Comparison of ENCODE assay signal across 25 cellular contexts in genomic region chr1:248521856-248522255, GRCh38. TPM values are rescaled to one million over a fixed set of nuclear protein-coding genes. Genes with fewer than 3 reads are reported as not detected.
A peak's percentile ranks its signal among the peaks of the same experiment; 100 is the strongest.
DNase-seq lines count a peak whose midpoint lies in the region; ATAC-seq, FAIRE-seq and TF ChIP-seq lines count a peak whose summit lies in the region.
"Had no signal": no experiment of that assay in that cellular context is flagged by ENCODE, and none has a peak within 500 bp of the region (broad histone marks: within the 10 kb centered on the region; RNA-seq: fewer than 3 reads in every experiment).

No MANE protein-coding gene starts in this region.

- peaks cover 25% of the 10 kb centered on the region for H3K9me3 Mint-ChIP-seq in osteocyte (ENCODE audit: unreplicated experiment)

- H3K27me3 Mint-ChIP-seq in osteocyte (ENCODE audit: unreplicated experiment), result no peaks in the 10 kb centered on the region

- H3K4me2 ChIP-seq in GM12878 (ENCODE audit: control insufficient read depth, insufficient read depth), result no peak overlapping the region
- H3K4me2 ChIP-seq: A549; BLaER1 treated with 17β-estradiol and CSF1 and Interleukin-3, amounts not matched to agents 10 nM and 100 nM had no signal

- in situ Hi-C loops in GM12878 (cut with MboI), result no loop called here

- no peak for TF ChIP-seq RAD21 in GM12878 (IDR thresholded peaks at IDR 0.05; ENCODE audit: insufficient read depth, low read depth, low read length)

- no peak for FAIRE-seq in GM12878 (lab: Jason Lieb, UNC)
- FAIRE-seq: A549, GM12892, H1 had no signal

- H3K9ac ChIP-seq in GM12878 (ENCODE audit: control insufficient read depth, insufficient read depth, low read length), result no peak overlapping the region
- H3K9ac ChIP-seq: BLaER1 treated with 17β-estradiol and CSF1 and Interleukin-3, amounts not matched to agents 10 nM and 100 nM; GM23248 had no signal

- no peaks in the 10 kb centered on the region for H3K27me3 ChIP-seq in GM12878 (replicated peaks in 1 of 2; ENCODE audit: control insufficient read depth in 2 of 2, insufficient read depth in 2 of 2, low read length in 1 of 2)
- H3K27me3 ChIP-seq: BE2C; BLaER1 treated with 17β-estradiol and CSF1 and Interleukin-3, amounts not matched to agents 10 nM and 100 nM had no signal

- RAD21 ChIA-PET in GM12878 (lab: Charles Lee; ENCODE audit: unreplicated experiment), result no interaction called here

- BruUV-seq in GM12878 (replicated peaks; lab: Mats Ljungman, UMichigan), result no TSS peak

- SMC1A ChIA-PET in GM12878 (lab: Charles Lee; ENCODE audit: uncharacterized antibody, unreplicated experiment), result no interaction called here

- CTCF ChIA-PET in GM12878 (lab: Yijun Ruan, JAX), result no interaction called here

- no peak overlapping the region for H3K27ac ChIP-seq in GM12878 (ENCODE audit: control insufficient read depth, insufficient read depth)
- H3K27ac ChIP-seq: A549; BLaER1 treated with 17β-estradiol and CSF1 and Interleukin-3, amounts not matched to agents 10 nM and 100 nM; GM23248 had no signal

- H3K4me1 ChIP-seq in GM12878 (ENCODE audit: control insufficient read depth, insufficient read depth, low read length), result no peaks in the 10 kb centered on the region
- H3K4me1 ChIP-seq: A549; BE2C; BLaER1 treated with 17β-estradiol and CSF1 and Interleukin-3, amounts not matched to agents 10 nM and 100 nM had no signal

- H3K79me2 ChIP-seq in GM12878 (ENCODE audit: control insufficient read depth, insufficient read depth, low read length), result no peaks in the 10 kb centered on the region

- no peak overlapping the region for H3K4me3 Mint-ChIP-seq in osteocyte (ENCODE audit: unreplicated experiment)
- H3K4me3 Mint-ChIP-seq: CD4-positive, alpha-beta memory T cell had no signal

- no peaks in the 10 kb centered on the region for H3K4me1 Mint-ChIP-seq in osteocyte (ENCODE audit: unreplicated experiment)
- H3K4me1 Mint-ChIP-seq: CD4-positive, alpha-beta memory T cell had no signal

- H3K9me3 ChIP-seq in GM12878 (replicated peaks; ENCODE audit: control insufficient read depth, insufficient read depth, low read length), result peaks cover 10% of the 10 kb centered on the region; the same call in 2 of the 3 replicates
- H3K9me3 ChIP-seq: BE2C had no signal

- no peaks in the 10 kb centered on the region for H4K20me1 ChIP-seq in GM12878 (ENCODE audit: control insufficient read depth, insufficient read depth)
- H4K20me1 ChIP-seq: BLaER1 treated with 17β-estradiol and CSF1 and Interleukin-3, amounts not matched to agents 10 nM and 100 nM had no signal

- 92% methylated on average over 12 of the region's 12 CpGs for WGBS in GM12878 (ENCODE audit: insufficient coverage, insufficient replicate concordance, low lambda C conversion rate, missing lambda C conversion rate)

- DNase-seq in GM12878 (ENCODE audit: low read depth, low spot score) (no peak), dedifferentiated amniotic fluid mesenchymal stem cell (ENCODE audit: extremely low spot score) (peak; percentile 2), osteocyte (ENCODE audit: extremely low spot score, unreplicated experiment) (peak; percentile 70), cortex of kidney (lab: John Stamatoyannopoulos, UW) (no peak), NCI-H748 treated with DMSO at 0.1 percent for 48 hours (lab: John Stamatoyannopoulos, UW) (no peak)
- DNase-seq: 8988T; ACHN; AML-193; BE2C; Calu3; CD4-positive, alpha-beta memory T cell; COR-L47; DMS53; DMS79 treated with DMSO at 0.1 percent for 48 hours; GF-D8; GM23248; H7; HCEC 1CT had no signal

- H2AFZ ChIP-seq in GM12878 (ENCODE audit: control insufficient read depth, low read depth, low read length), result no peak overlapping the region
- H2AFZ ChIP-seq: GM23248 had no signal

- H3K4me3 ChIP-seq in GM12878, result no peak overlapping the region
- H3K4me3 ChIP-seq: A549; BLaER1 treated with 17β-estradiol and CSF1 and Interleukin-3, amounts not matched to agents 10 nM and 100 nM; GM23248 had no signal

- POLR2A ChIA-PET in GM12878 (lab: Charles Lee), result no interaction called here

- intact Hi-C loops in GM12878 (cut with micrococcal nuclease; ENCODE audit: unreplicated experiment), result no loop called here

- ATAC-seq in GM12878 (no peak; the same call in 2 of the 3 replicates), GM21367 (IDR thresholded peaks at IDR 0.05; ENCODE audit: unreplicated experiment) (no peak)
- ATAC-seq: A549 had no signal

- peaks cover 4 to 7% of the 10 kb centered on the region in 2 experiments; a peak in 3 of 4 replicates for H3K36me3 ChIP-seq in GM12878 (ENCODE audit: control insufficient read depth in 2 of 2, insufficient read depth in 2 of 2, low read length in 1 of 2)
- H3K36me3 ChIP-seq: BE2C; BLaER1 treated with 17β-estradiol and CSF1 and Interleukin-3, amounts not matched to agents 10 nM and 100 nM had no signal

- TF ChIP-seq CTCF in GM12878 (IDR thresholded peaks at IDR 0.05 in 2 of 3, conservative IDR thresholded peaks at IDR 0.05 in 1 of 3; ENCODE audit: control insufficient read depth in 2 of 3, extremely low read depth in 1 of 3, insufficient read depth in 1 of 3, low read depth in 3 of 3, low read length in 3 of 3) (no peak), osteocyte (IDR thresholded peaks at IDR 0.05) (no peak)

- no peak for TF ChIP-seq EP300 in GM12878 (IDR thresholded peaks at IDR 0.05; ENCODE audit: borderline replicate concordance in 1 of 2, control insufficient read depth in 1 of 2, low read depth in 2 of 2, low read length in 2 of 2)

- TF ChIP-seq POLR2A in GM12878 (IDR thresholded peaks at IDR 0.05; ENCODE audit: low read depth, low read length), result no peak

- H3K27ac Mint-ChIP-seq in osteocyte (ENCODE audit: unreplicated experiment), result no peak overlapping the region
- H3K27ac Mint-ChIP-seq: CD4-positive, alpha-beta memory T cell had no signal

- no peaks in the 10 kb centered on the region for H3K36me3 Mint-ChIP-seq in osteocyte (ENCODE audit: unreplicated experiment)

RNA-seq across cellular contexts. Expression of gene OR2G6, which starts 14.0 kb away (rescaled TPM):
- total RNA-seq in GM12878 (2013; cell fraction: nucleolus; rRNA removed), result 74.9 and 84.5 TPM in 2 replicates
- total RNA-seq in GM12878 (2014; rRNA removed), result 1.4 and 2.2 TPM in 2 replicates
- total RNA-seq in GM12878 (2014; rRNA removed; fragmentation: Illumina TruSeq; extraction: Trizol), result 1.8 and 2.4 TPM in 2 replicates
- 0.77 and 1.1 TPM in 2 replicates for total RNA-seq in GM12878 (2021)
- polyA plus RNA-seq in GM12878 (2011; ENCODE audit: low read depth), result 0.34 TPM
- 1.9 and 2.6 TPM in 2 replicates for polyA plus RNA-seq in GM12878 (2011; rRNA removed)
- polyA plus RNA-seq in GM12878 (2011; cell fraction: cytosol; rRNA removed), result 1.3 and 1.5 TPM in 2 replicates
- polyA plus RNA-seq in GM12878 (2011; cell fraction: nucleus; rRNA removed), result 14.2 and 17.4 TPM in 2 replicates
- 0.17 and 0.43 TPM in 2 replicates for polyA plus RNA-seq in GM12878 (2012)
- polyA plus RNA-seq in GM12878 (2014; fragmentation: Illumina TruSeq; extraction: Trizol), result 0.41 and 0.44 TPM in 2 replicates
- polyA plus RNA-seq in GM12878 (2014; fragmentation: Nextera tagmentation; extraction: Ambion mirVana), result under 1 TPM; 0.27 to 0.50 TPM
- polyA plus RNA-seq in GM12878 (2014; rRNA removed), result 0.27 and 0.69 TPM in 2 replicates
- polyA plus RNA-seq in GM12878 (2016; fragmentation: Nextera tagmentation; extraction: Ambion mirVana), result under 1 TPM; 0.21 to 0.74 TPM
- 43.9 and 77.0 TPM in 2 replicates for polyA minus RNA-seq in GM12878 (2011; rRNA and poly(A)+ RNA removed)
- polyA minus RNA-seq in GM12878 (2011; cell fraction: cytosol; rRNA and poly(A)+ RNA removed), result 0.67 and 0.83 TPM in 2 replicates
- polyA minus RNA-seq in GM12878 (2011; cell fraction: nucleus; rRNA and poly(A)+ RNA removed), result 25.8 and 71.7 TPM in 2 replicates
- total RNA-seq in osteocyte, result not detected in 2 replicates
- total RNA-seq: Calu3; CD4-positive, alpha-beta memory T cell; Daoy; G401; GM23248; H1; H7 had no signal
- polyA plus RNA-seq: A549; CD4-positive, alpha-beta memory T cell; GM23248; H1 had no signal

RNA-seq across cellular contexts. Expression of gene OR2T5, which starts 33.5 kb away (rescaled TPM):
- total RNA-seq in GM12878 (2013; cell fraction: nucleolus; rRNA removed), result 57.1 and 57.7 TPM in 2 replicates
- 0.33 and 1.5 TPM in 2 replicates for total RNA-seq in GM12878 (2014; rRNA removed)
- 1.2 and 1.4 TPM in 2 replicates for total RNA-seq in GM12878 (2014; rRNA removed; fragmentation: Illumina TruSeq; extraction: Trizol)
- total RNA-seq in GM12878 (2021), result 0.59 and 0.88 TPM in 2 replicates
- not detected for polyA plus RNA-seq in GM12878 (2011; ENCODE audit: low read depth)
- 0.81 and 1.4 TPM in 2 replicates for polyA plus RNA-seq in GM12878 (2011; rRNA removed)
- polyA plus RNA-seq in GM12878 (2011; cell fraction: cytosol; rRNA removed), result 0.36 and 0.45 TPM in 2 replicates
- 3.8 and 3.9 TPM in 2 replicates for polyA plus RNA-seq in GM12878 (2011; cell fraction: nucleus; rRNA removed)
- polyA plus RNA-seq in GM12878 (2012), result 0.12 and 0.17 TPM in 2 replicates
- 0.07 and 0.63 TPM in 2 replicates for polyA plus RNA-seq in GM12878 (2014; fragmentation: Illumina TruSeq; extraction: Trizol)
- polyA plus RNA-seq in GM12878 (2014; fragmentation: Nextera tagmentation; extraction: Ambion mirVana), result under 1 TPM; 0.08 to 0.31 TPM
- 0.88 TPM in 1 of 2 replicates, not detected in the other for polyA plus RNA-seq in GM12878 (2014; rRNA removed)
- polyA plus RNA-seq in GM12878 (2016; fragmentation: Nextera tagmentation; extraction: Ambion mirVana), result under 1 TPM in 1 of 2 experiments, not detected in 1; 0.16 TPM
- polyA minus RNA-seq in GM12878 (2011; rRNA and poly(A)+ RNA removed), result 19.0 and 26.9 TPM in 2 replicates
- polyA minus RNA-seq in GM12878 (2011; cell fraction: cytosol; rRNA and poly(A)+ RNA removed), result 1.0 TPM in 1 of 2 replicates, not detected in the other
- polyA minus RNA-seq in GM12878 (2011; cell fraction: nucleus; rRNA and poly(A)+ RNA removed), result 94.4 and 137 TPM in 2 replicates
- total RNA-seq in osteocyte, result not detected in 2 replicates
- total RNA-seq: Calu3; CD4-positive, alpha-beta memory T cell; Daoy; G401; GM23248; H1; H7 had no signal
- polyA plus RNA-seq: A549; CD4-positive, alpha-beta memory T cell; GM23248; H1 had no signal

RNA-seq across cellular contexts. Expression of gene OR2T29, which starts 40.7 kb away (rescaled TPM):
- 238 and 279 TPM in 2 replicates for total RNA-seq in GM12878 (2013; cell fraction: nucleolus; rRNA removed)
- total RNA-seq in GM12878 (2014; rRNA removed) (3.5 and 9.4 TPM in 2 replicates), GM12878 (2014; rRNA removed; fragmentation: Illumina TruSeq; extraction: Trizol) (4.2 and 5.4 TPM in 2 replicates), GM12878 (2021) (3.4 and 4.6 TPM in 2 replicates), osteocyte (not detected in 2 replicates)
- polyA plus RNA-seq in GM12878 (2011; ENCODE audit: low read depth), result 2.1 TPM
- polyA plus RNA-seq in GM12878 (2011; rRNA removed) (5.8 and 10.2 TPM in 2 replicates), GM12878 (2014; fragmentation: Illumina TruSeq; extraction: Trizol) (0.49 and 1.5 TPM in 2 replicates), GM12878 (2014; fragmentation: Nextera tagmentation; extraction: Ambion mirVana) (1 to 10 TPM in 1 of 2 experiments, under 1 TPM in 1; 0.49 to 1.3 TPM), GM12878 (2014; rRNA removed) (0.22 and 1.0 TPM in 2 replicates), GM12878 (2016; fragmentation: Nextera tagmentation; extraction: Ambion mirVana) (1 to 10 TPM; 1.2 to 1.3 TPM)
- polyA plus RNA-seq in GM12878 (2011; cell fraction: cytosol; rRNA removed), result 9.1 and 9.2 TPM in 2 replicates
- polyA plus RNA-seq in GM12878 (2011; cell fraction: nucleus; rRNA removed), result 49.2 and 57.4 TPM in 2 replicates
- polyA plus RNA-seq in GM12878 (2012), result 0.86 and 1.8 TPM in 2 replicates
- 405 and 569 TPM in 2 replicates for polyA minus RNA-seq in GM12878 (2011; rRNA and poly(A)+ RNA removed)
- polyA minus RNA-seq in GM12878 (2011; cell fraction: cytosol; rRNA and poly(A)+ RNA removed), result 6.9 and 8.1 TPM in 2 replicates
- 356 and 647 TPM in 2 replicates for polyA minus RNA-seq in GM12878 (2011; cell fraction: nucleus; rRNA and poly(A)+ RNA removed)
- total RNA-seq: Calu3; CD4-positive, alpha-beta memory T cell; Daoy; G401; GM23248; H1; H7 had no signal
- polyA plus RNA-seq: A549; CD4-positive, alpha-beta memory T cell; GM23248; H1 had no signal

RNA-seq across cellular contexts. Expression of gene OR2T3, which starts 48.7 kb away (rescaled TPM):
- total RNA-seq in GM12878 (2013; cell fraction: nucleolus; rRNA removed), result 260 and 290 TPM in 2 replicates
- total RNA-seq in GM12878 (2014; rRNA removed), result 6.1 and 7.5 TPM in 2 replicates
- 8.5 and 10.1 TPM in 2 replicates for total RNA-seq in GM12878 (2014; rRNA removed; fragmentation: Illumina TruSeq; extraction: Trizol)
- 9.2 and 11.2 TPM in 2 replicates for total RNA-seq in GM12878 (2021)
- polyA plus RNA-seq in GM12878 (2011; ENCODE audit: low read depth), result 6.3 TPM
- 11.0 and 23.3 TPM in 2 replicates for polyA plus RNA-seq in GM12878 (2011; rRNA removed)
- 39.1 and 40.5 TPM in 2 replicates for polyA plus RNA-seq in GM12878 (2011; cell fraction: cytosol; rRNA removed)
- polyA plus RNA-seq in GM12878 (2011; cell fraction: nucleus; rRNA removed), result 85.5 and 89.6 TPM in 2 replicates
- polyA plus RNA-seq in GM12878 (2012), result 1.6 and 5.9 TPM in 2 replicates
- polyA plus RNA-seq in GM12878 (2014; fragmentation: Illumina TruSeq; extraction: Trizol), result 6.4 and 8.3 TPM in 2 replicates
- 1 to 10 TPM; 2.0 to 2.3 TPM for polyA plus RNA-seq in GM12878 (2014; fragmentation: Nextera tagmentation; extraction: Ambion mirVana)
- 5.4 and 9.2 TPM in 2 replicates for polyA plus RNA-seq in GM12878 (2014; rRNA removed)
- 1 to 10 TPM; 4.1 to 4.5 TPM for polyA plus RNA-seq in GM12878 (2016; fragmentation: Nextera tagmentation; extraction: Ambion mirVana)
- polyA minus RNA-seq in GM12878 (2011; rRNA and poly(A)+ RNA removed), result 388 and 567 TPM in 2 replicates
- 19.0 and 19.1 TPM in 2 replicates for polyA minus RNA-seq in GM12878 (2011; cell fraction: cytosol; rRNA and poly(A)+ RNA removed)
- polyA minus RNA-seq in GM12878 (2011; cell fraction: nucleus; rRNA and poly(A)+ RNA removed), result 627 and 1,194 TPM in 2 replicates
- total RNA-seq in osteocyte, result not detected in 2 replicates
- total RNA-seq: Calu3; CD4-positive, alpha-beta memory T cell; Daoy; G401; GM23248; H1; H7 had no signal
- polyA plus RNA-seq: A549; CD4-positive, alpha-beta memory T cell; GM23248; H1 had no signal

RNA-seq across cellular contexts. Expression of gene OR2T34, which starts 52.7 kb away (rescaled TPM):
- total RNA-seq in GM12878 (2013; cell fraction: nucleolus; rRNA removed), result 20.9 and 21.5 TPM in 2 replicates
- 0.56 and 1.0 TPM in 2 replicates for total RNA-seq in GM12878 (2014; rRNA removed)
- total RNA-seq in GM12878 (2014; rRNA removed; fragmentation: Illumina TruSeq; extraction: Trizol), result 0.36 and 0.60 TPM in 2 replicates
- 0.64 and 1.0 TPM in 2 replicates for total RNA-seq in GM12878 (2021)
- 0.93 TPM for polyA plus RNA-seq in GM12878 (2011; ENCODE audit: low read depth)
- polyA plus RNA-seq in GM12878 (2011; rRNA removed), result 1.5 and 2.7 TPM in 2 replicates
- polyA plus RNA-seq in GM12878 (2011; cell fraction: cytosol; rRNA removed), result 4.2 and 4.9 TPM in 2 replicates
- 11.3 and 11.7 TPM in 2 replicates for polyA plus RNA-seq in GM12878 (2011; cell fraction: nucleus; rRNA removed)
- polyA plus RNA-seq in GM12878 (2012), result 0.14 and 0.61 TPM in 2 replicates
- 0.40 and 1.9 TPM in 2 replicates for polyA plus RNA-seq in GM12878 (2014; fragmentation: Illumina TruSeq; extraction: Trizol)
- polyA plus RNA-seq in GM12878 (2014; fragmentation: Nextera tagmentation; extraction: Ambion mirVana), result under 1 TPM in 1 of 2 experiments, not detected in 1; 0.16 TPM
- polyA plus RNA-seq in GM12878 (2014; rRNA removed), result 0.33 and 0.65 TPM in 2 replicates
- under 1 TPM in 1 of 2 experiments, not detected in 1; 0.28 TPM for polyA plus RNA-seq in GM12878 (2016; fragmentation: Nextera tagmentation; extraction: Ambion mirVana)
- 48.6 and 79.6 TPM in 2 replicates for polyA minus RNA-seq in GM12878 (2011; rRNA and poly(A)+ RNA removed)
- polyA minus RNA-seq in GM12878 (2011; cell fraction: cytosol; rRNA and poly(A)+ RNA removed), result 2.3 TPM in 1 of 2 replicates, not detected in the other
- polyA minus RNA-seq in GM12878 (2011; cell fraction: nucleus; rRNA and poly(A)+ RNA removed), result 61.1 and 107 TPM in 2 replicates
- not detected in 2 replicates for total RNA-seq in osteocyte
- total RNA-seq: Calu3; CD4-positive, alpha-beta memory T cell; Daoy; G401; GM23248; H1; H7 had no signal
- polyA plus RNA-seq: A549, GM23248, H1 had no signal

Comparison
In these comparisons a context has a peak if more than half of its experiments do, and no peak if none do; other contexts are left out.
1. DNase-seq: peak in dedifferentiated amniotic fluid mesenchymal stem cell (single experiment) and osteocyte (single experiment); none in GM12878 (single experiment), cortex of kidney (single experiment) and NCI-H748 treated with DMSO at 0.1 percent for 48 hours (single experiment).